Comparison of ENCODE assay signal across 8 cellular contexts in genomic region chr7:102426268-102427031, GRCh38. TPM values are rescaled to one million over a fixed set of nuclear protein-coding genes. Genes with fewer than 3 reads are reported as not detected.
DNase-seq lines count a peak whose midpoint lies in the region; ATAC-seq and TF ChIP-seq lines count a peak whose summit lies in the region.

No MANE protein-coding gene starts in this region.

- H3K36me3 Mint-ChIP-seq in activated CD4-positive, alpha-beta T cell treated with anti-CD3 and anti-CD28 coated beads, Interleukin-2, amount 10 ng/mL, durations not matched to agents 7 days and 5 days (ENCODE audit: low read depth) = peaks cover 57% of the 10 kb centered on the region

- no peak for TF ChIP-seq CTCF in gastroesophageal sphincter (IDR thresholded peaks at IDR 0.05)

- peaks cover 0 to 4% (median 0%) of the 10 kb centered on the region in 3 donors for H3K4me1 ChIP-seq in gastroesophageal sphincter

- no peak overlapping the region for H3K4me3 ChIP-seq in gastroesophageal sphincter

- H3K4me3 Mint-ChIP-seq in activated CD4-positive, alpha-beta T cell treated with anti-CD3 and anti-CD28 coated beads, Interleukin-2, amount 10 ng/mL, durations not matched to agents 7 days and 5 days = peak overlapping the region; percentile 81

- H3K4me1 Mint-ChIP-seq in activated CD4-positive, alpha-beta T cell treated with anti-CD3 and anti-CD28 coated beads, Interleukin-2, amount 10 ng/mL, durations not matched to agents 7 days and 5 days = peaks cover 81% of the 10 kb centered on the region

- POLR2A ChIA-PET in activated CD4-positive, alpha-beta T cell treated with anti-CD3 and anti-CD28 coated beads, Interleukin-2, amount 10 ng/mL, durations not matched to agents 7 days and 5 days (lab: Charles Lee) = interaction anchor here (2.0 kb wide), 1 partner anchor 10 kb away, joined by 10 read pairs; no protein-coding TSS in a partner anchor

- TF ChIP-seq EP300 in gastroesophageal sphincter (IDR thresholded peaks at IDR 0.05) = no peak

- ATAC-seq in GM19324 (IDR thresholded peaks at IDR 0.05; ENCODE audit: low FRiP score, unreplicated experiment) (peak; percentile 51), HG03280 (IDR thresholded peaks at IDR 0.05; ENCODE audit: unreplicated experiment) (peak; percentile 42), gastroesophageal sphincter (peak; percentile 7)

- CTCF ChIA-PET in activated CD4-positive, alpha-beta T cell treated with anti-CD3 and anti-CD28 coated beads, Interleukin-2, amount 10 ng/mL, durations not matched to agents 7 days and 5 days (lab: Charles Lee) = interaction anchor here (0.5 to 3.6 kb wide), 8 partner anchors 8 to 551 kb away, joined by 3 to 20 read pairs (median 8); partner anchors contain the start of genes ALKBH4, LRWD1 and ORAI2

- no peaks in the 10 kb centered on the region for H3K27me3 Mint-ChIP-seq in activated CD4-positive, alpha-beta T cell treated with anti-CD3 and anti-CD28 coated beads, Interleukin-2, amount 10 ng/mL, durations not matched to agents 7 days and 5 days

- H3K27ac ChIP-seq in gastroesophageal sphincter = peak overlapping the region in 2 of 4 donors; percentile 12 to 53

- peak overlapping the region; percentile 100 for H3K27ac Mint-ChIP-seq in activated CD4-positive, alpha-beta T cell treated with anti-CD3 and anti-CD28 coated beads, Interleukin-2, amount 10 ng/mL, durations not matched to agents 7 days and 5 days

- peak; percentile 83 for DNase-seq in activated CD4-positive, alpha-beta T cell treated with anti-CD3 and anti-CD28 coated beads, Interleukin-2, amount 10 ng/mL, durations not matched to agents 7 days and 5 days
- DNase-seq in stimulated activated CD8-positive, alpha-beta memory T cell treated with anti-CD3 and anti-CD28 coated beads, Interleukin-12 subunit alpha, Interleukin-12 subunit beta, amount 100 ng/mL, for 4 hours (ENCODE audit: low read depth) = peak; percentile 60
- DNase-seq in inferior parietal cortex (ENCODE audit: extremely low spot score) = no peak
- no peak for DNase-seq in HPDE6-E6E7 (ENCODE audit: extremely low spot score)
- DNase-seq in NCI-H187 treated with DMSO at 0.1 percent for 48 hours (lab: John Stamatoyannopoulos, UW) = no peak

- no peak for TF ChIP-seq POLR2A in gastroesophageal sphincter (IDR thresholded peaks at IDR 0.05)

- WGBS in gastroesophageal sphincter (ENCODE audit: low coverage in 1 of 2), 2 donors = 70 to 84% methylated on average over 9 to 13 of the region's 16 CpGs

- no peaks in the 10 kb centered on the region for H3K9me3 ChIP-seq in gastroesophageal sphincter

- H3K36me3 ChIP-seq in gastroesophageal sphincter = peaks cover 0 to 60% of the 10 kb centered on the region in 2 donors

- no peaks in the 10 kb centered on the region for H3K9me3 Mint-ChIP-seq in activated CD4-positive, alpha-beta T cell treated with anti-CD3 and anti-CD28 coated beads, Interleukin-2, amount 10 ng/mL, durations not matched to agents 7 days and 5 days

- no peaks in the 10 kb centered on the region for H3K27me3 ChIP-seq in gastroesophageal sphincter

RNA-seq across cellular contexts. Expression of gene ORAI2, which starts 6.9 kb away (rescaled TPM):
- 10 to 100 TPM; 61.2 to 63.7 TPM for total RNA-seq in activated CD4-positive, alpha-beta T cell treated with anti-CD3 and anti-CD28 coated beads, Interleukin-2, amount 10 ng/mL, durations not matched to agents 7 days and 5 days
- 10 to 100 TPM in 1 of 4 donors, 1 to 10 TPM in 3; 3.3 to 15.6 (median 6.7) TPM for total RNA-seq in gastroesophageal sphincter

RNA-seq across cellular contexts. Expression of gene PRKRIP1, which starts 30.3 kb away (rescaled TPM):
- 10 to 100 TPM; 26.2 to 31.9 TPM for total RNA-seq in activated CD4-positive, alpha-beta T cell treated with anti-CD3 and anti-CD28 coated beads, Interleukin-2, amount 10 ng/mL, durations not matched to agents 7 days and 5 days
- 10 to 100 TPM; 11.7 to 48.7 (median 24.4) TPM for total RNA-seq in gastroesophageal sphincter

RNA-seq across cellular contexts. Expression of gene ALKBH4, which starts 38.2 kb away (rescaled TPM):
- 10 to 100 TPM; 10.5 to 12.9 TPM for total RNA-seq in activated CD4-positive, alpha-beta T cell treated with anti-CD3 and anti-CD28 coated beads, Interleukin-2, amount 10 ng/mL, durations not matched to agents 7 days and 5 days
- 10 to 100 TPM in 3 of 4 donors, 1 to 10 TPM in 1; 9.7 to 31.6 (median 14.8) TPM for total RNA-seq in gastroesophageal sphincter

RNA-seq across cellular contexts. Expression of gene LRWD1, which starts 38.3 kb away (rescaled TPM):
- 10 to 100 TPM; 18.2 to 20.5 TPM for total RNA-seq in activated CD4-positive, alpha-beta T cell treated with anti-CD3 and anti-CD28 coated beads, Interleukin-2, amount 10 ng/mL, durations not matched to agents 7 days and 5 days
- total RNA-seq in gastroesophageal sphincter = 10 to 100 TPM in 3 of 4 donors, 1 to 10 TPM in 1; 7.5 to 24.4 (median 12.3) TPM

RNA-seq across cellular contexts. Expression of gene POLR2J, which starts 52.3 kb away (rescaled TPM):
- total RNA-seq in activated CD4-positive, alpha-beta T cell treated with anti-CD3 and anti-CD28 coated beads, Interleukin-2, amount 10 ng/mL, durations not matched to agents 7 days and 5 days = 10 to 100 TPM; 44.3 to 56.4 TPM
- total RNA-seq in gastroesophageal sphincter = 10 to 100 TPM in 3 of 4 donors, 1 to 10 TPM in 1; 6.7 to 24.1 (median 19.9) TPM

Comparison
In these comparisons a context has a peak if more than half of its experiments do, and no peak if none do; other contexts are left out.
1. DNase-seq: peak in activated CD4-positive, alpha-beta T cell treated with anti-CD3 and anti-CD28 coated beads, Interleukin-2, amount 10 ng/mL, durations not matched to agents 7 days and 5 days (single experiment) and stimulated activated CD8-positive, alpha-beta memory T cell treated with anti-CD3 and anti-CD28 coated beads, Interleukin-12 subunit alpha, Interleukin-12 subunit beta, amount 100 ng/mL, for 4 hours (single experiment); none in inferior parietal cortex (single experiment), HPDE6-E6E7 (single experiment) and NCI-H187 treated with DMSO at 0.1 percent for 48 hours (single experiment).
2. Peak in every context shown above with its lines, with median percentiles within 50 percentile points of each other: ATAC-seq.